Comparison of ENCODE assay signal across 10 cellular contexts in genomic region chr10:44293306-44293778, GRCh38.
DNase-seq lines count a peak whose midpoint lies in the region; ATAC-seq and TF ChIP-seq lines count a peak whose summit lies in the region.
"Had no signal": no experiment of that assay in that cellular context is flagged by ENCODE, and none has a peak within 500 bp of the region (broad histone marks: within the 10 kb centered on the region; RNA-seq: fewer than 3 reads in every experiment).

No MANE protein-coding gene starts in this region.

- H3K4me1 ChIP-seq in hepatocyte (ENCODE audit: insufficient read depth) (no peaks in the 10 kb centered on the region), psoas muscle (peaks cover 7% of the 10 kb centered on the region)
- H3K4me1 ChIP-seq: prostate gland had no signal

- H3K36me3 ChIP-seq in GM06990 (ENCODE audit: control insufficient read depth, insufficient read depth, low read length): no peaks in the 10 kb centered on the region
- H3K36me3 ChIP-seq in hepatocyte (replicated peaks; ENCODE audit: insufficient read depth, low read depth): no peaks in the 10 kb centered on the region
- H3K36me3 ChIP-seq in psoas muscle (ENCODE audit: insufficient read depth in 1 of 2, low read depth in 1 of 2): no peaks in the 10 kb centered on the region
- H3K36me3 ChIP-seq: prostate gland had no signal

- H3K4me3 ChIP-seq in GM06990 (replicated peaks; ENCODE audit: low read depth, low read length): no peak overlapping the region
- no peak overlapping the region for H3K4me3 ChIP-seq in hepatocyte
- H3K4me3 ChIP-seq in psoas muscle: peak overlapping the region; percentile 14
- H3K4me3 ChIP-seq: prostate gland had no signal

- DNase-seq in GM06990 (ENCODE audit: extremely low read depth, insufficient read length) (peak; percentile 36), astrocyte of the hippocampus (ENCODE audit: low read depth, low spot score) (peak; percentile 16), hepatocyte (ENCODE audit: low spot score) (no peak), psoas muscle (peak in 1 of 2 donors; percentile 48), UCSD-AML1 (lab: John Stamatoyannopoulos, UW; ENCODE audit: unreplicated experiment) (no peak), kidney glomerular epithelial cell (lab: John Stamatoyannopoulos, UW) (no peak)
- DNase-seq in activated naive CD4-positive, alpha-beta T cell treated with anti-CD3 and anti-CD28 coated beads, Interleukin-2, amount 50 U/mL, for 16 hours: no peak
- DNase-seq: AML-193 had no signal

- intact Hi-C loops in psoas muscle (cut with DNase I): no loop called here

- peak overlapping the region; percentile 68 for H3K4me2 ChIP-seq in hepatocyte

- H3K9me3 ChIP-seq in hepatocyte (ENCODE audit: low read depth) (no peaks in the 10 kb centered on the region), psoas muscle (no peaks in the 10 kb centered on the region)
- H3K9me3 ChIP-seq: prostate gland had no signal

- ATAC-seq in psoas muscle (peak in 3 of 4 donors; percentile 37 to 52 (median 50)), GM21619 (IDR thresholded peaks at IDR 0.05; ENCODE audit: unreplicated experiment) (no peak)

- WGBS in hepatocyte (ENCODE audit: low lambda C conversion rate, missing lambda C conversion rate): 42% methylated on average over 24 of the region's 26 CpGs
- WGBS in psoas muscle, 3 donors: 62 to 68% (median 63%) methylated on average over 19 to 26 of the region's 26 CpGs

- TF ChIP-seq CTCF in GM06990 (IDR thresholded peaks at IDR 0.05; ENCODE audit: insufficient read depth, low read length, poor library complexity, severe bottlenecking): no peak
- TF ChIP-seq CTCF in hepatocyte (IDR thresholded peaks at IDR 0.05; ENCODE audit: poor library complexity): no peak
- TF ChIP-seq CTCF in psoas muscle (IDR thresholded peaks at IDR 0.05): no peak

- H3K79me2 ChIP-seq in hepatocyte: no peaks in the 10 kb centered on the region

- no peak overlapping the region for H2AFZ ChIP-seq in hepatocyte

- no peaks in the 10 kb centered on the region for H3K9me2 ChIP-seq in hepatocyte (replicated peaks; ENCODE audit: insufficient read depth)

- no peaks in the 10 kb centered on the region for H4K20me1 ChIP-seq in hepatocyte (ENCODE audit: insufficient read depth, poor library complexity, severe bottlenecking)

- H3K27me3 ChIP-seq in GM06990 (replicated peaks; ENCODE audit: control insufficient read depth, insufficient read depth, low read length) (no peaks in the 10 kb centered on the region), hepatocyte (peaks cover 29% of the 10 kb centered on the region), psoas muscle (ENCODE audit: insufficient read depth in 3 of 3, low read length in 2 of 3) (peaks cover 0 to 5% (median 4%) of the 10 kb centered on the region in 3 donors)

- H3K27ac ChIP-seq in hepatocyte (no peak overlapping the region), psoas muscle (peak overlapping the region; percentile 73)
- H3K27ac ChIP-seq: prostate gland had no signal

Comparison
In these comparisons a context has a peak if more than half of its experiments do, and no peak if none do; other contexts are left out.
1. DNase-seq: peak in GM06990 (single experiment) and astrocyte of the hippocampus (single experiment); none in hepatocyte (single experiment), UCSD-AML1 (single experiment), activated naive CD4-positive, alpha-beta T cell treated with anti-CD3 and anti-CD28 coated beads, Interleukin-2, amount 50 U/mL, for 16 hours (single experiment) and kidney glomerular epithelial cell (single experiment).